In genomic region chrX:49042581-49043219, GRCh38 we compare ENCODE assay signal across 6 cellular contexts. TPM values are rescaled to one million over a fixed set of nuclear protein-coding genes. Genes with fewer than 3 reads are reported as not detected.
DNase-seq lines count a peak whose midpoint lies in the region; ATAC-seq and TF ChIP-seq lines count a peak whose summit lies in the region.

No MANE protein-coding gene starts in this region.

- peak overlapping the region; percentile 77 for H3K4me2 ChIP-seq in MM.1S (ENCODE audit: low read depth, low read length)

- no peak for TF ChIP-seq POLR2A in testis (IDR thresholded peaks at IDR 0.05)

- H3K27me3 Mint-ChIP-seq in Calu3 (ENCODE audit: unreplicated experiment) = no peaks in the 10 kb centered on the region

- H3K27ac Mint-ChIP-seq in Calu3 (ENCODE audit: unreplicated experiment) = peak overlapping the region; percentile 93

- intact Hi-C loops in Calu3 (cut with micrococcal nuclease; ENCODE audit: unreplicated experiment) = loop anchor here (1.0 to 10.0 kb wide), 4 partner anchors 16 to 238 kb away; partner anchors contain the start of genes CCDC120, GRIPAP1, HDAC6 and KCND1
- intact Hi-C loops in testis (cut with DNase I; ENCODE audit: low total_unique reads) = no loop called here

- peaks cover 36% of the 10 kb centered on the region for H3K4me1 Mint-ChIP-seq in Calu3 (ENCODE audit: low read depth, unreplicated experiment)

- H3K4me3 ChIP-seq in MM.1S (ENCODE audit: low read length) (peak overlapping the region; percentile 73), foreskin fibroblast (ENCODE audit: low read depth in 1 of 2, low read length in 2 of 2) (peak overlapping the region; percentile 81 to 91), testis (peak overlapping the region; percentile 74 to 91)

- no peaks in the 10 kb centered on the region for H3K27me3 ChIP-seq in MM.1S (replicated peaks; ENCODE audit: insufficient read depth, low read length)
- no peaks in the 10 kb centered on the region for H3K27me3 ChIP-seq in testis

- H3K9me3 ChIP-seq in MM.1S (replicated peaks; ENCODE audit: insufficient read depth, low read length) (no peaks in the 10 kb centered on the region), testis (no peaks in the 10 kb centered on the region)

- no peaks in the 10 kb centered on the region for H3K9me3 Mint-ChIP-seq in Calu3 (ENCODE audit: low read depth, unreplicated experiment)

- no peak for ATAC-seq in HG03378 (IDR thresholded peaks at IDR 0.05; ENCODE audit: unreplicated experiment)

- peaks cover 55% of the 10 kb centered on the region for H3K36me3 Mint-ChIP-seq in Calu3 (ENCODE audit: insufficient read depth, unreplicated experiment)

- peaks cover 7% of the 10 kb centered on the region; the same call in 1 of the 2 replicates for H3F3A ChIP-seq in MM.1S (ENCODE audit: insufficient read depth, low read length)

- WGBS in testis, 2 donors = 0% methylated on average over 15 of the region's 29 CpGs; no CpG with 5 or more reads in 1 of the 2 donors

- peak overlapping the region; percentile 91 for H3K9ac ChIP-seq in MM.1S (ENCODE audit: low read length)

- peak overlapping the region; percentile 68 for H3K27ac ChIP-seq in MM.1S (ENCODE audit: low read length)
- H3K27ac ChIP-seq in testis = peak overlapping the region; percentile 94 to 98

- TF ChIP-seq CTCF in Calu3 (IDR thresholded peaks at IDR 0.05; ENCODE audit: unreplicated experiment) (no peak), MM.1S (IDR thresholded peaks at IDR 0.05; ENCODE audit: low read length) (no peak), foreskin fibroblast (IDR thresholded peaks at IDR 0.05; ENCODE audit: low read depth, low read length) (no peak), testis (IDR thresholded peaks at IDR 0.05) (no peak)

- H3K4me1 ChIP-seq in MM.1S (ENCODE audit: low read length) (peaks cover 15% of the 10 kb centered on the region), testis (no peaks in the 10 kb centered on the region)

- CTCF ChIA-PET in Calu3 (lab: Charles Lee) = interaction anchor here (0.6 to 1.7 kb wide), 5 partner anchors 40 to 425 kb away, joined by 3 to 16 read pairs (median 5); partner anchors contain the start of genes GRIPAP1 and HDAC6

- peaks cover 21% of the 10 kb centered on the region for H3K79me2 ChIP-seq in MM.1S (ENCODE audit: low read length)

- DNase-seq in Calu3 (no peak), MM.1S (no peak), foreskin fibroblast (no peak), testis (no peak), AG08395 (ENCODE audit: low spot score) (no peak)

- H3K4me3 Mint-ChIP-seq in Calu3 (ENCODE audit: low read depth, unreplicated experiment) = peak overlapping the region; percentile 89

- H4K20me1 ChIP-seq in MM.1S (ENCODE audit: insufficient read depth, low read length) = no peaks in the 10 kb centered on the region

- peak overlapping the region; percentile 19; the same call in 1 of the 2 replicates for H2AFZ ChIP-seq in MM.1S (ENCODE audit: low read length)

- no peaks in the 10 kb centered on the region for H3K36me3 ChIP-seq in MM.1S (replicated peaks; ENCODE audit: insufficient read depth, low read length)
- no peaks in the 10 kb centered on the region for H3K36me3 ChIP-seq in testis (ENCODE audit: low read depth, missing control alignments)

- H3K9me2 ChIP-seq in MM.1S (replicated peaks; ENCODE audit: insufficient read depth, low read length) = no peaks in the 10 kb centered on the region

- BruUV-seq in Calu3 (replicated peaks; lab: Mats Ljungman, UMichigan) = TSS peak; percentile 55

RNA-seq across cellular contexts. Expression of gene TFE3, which starts 0.5 kb away (rescaled TPM):
- total RNA-seq in Calu3 (2022) = 32.2 and 35.1 TPM in 2 replicates
- total RNA-seq in testis = 10 to 100 TPM; 53.9 to 66.0 TPM
- polyA plus RNA-seq in testis (ENCODE audit: insufficient read depth, low read depth, low replicate concordance) = 29.3 TPM

RNA-seq across cellular contexts. Expression of gene CCDC120, which starts 16.1 kb away (rescaled TPM):
- total RNA-seq in Calu3 (2022) (30.8 and 39.0 TPM in 2 replicates), testis (10 to 100 TPM; 11.0 to 11.2 TPM)
- 7.5 TPM for polyA plus RNA-seq in testis (ENCODE audit: insufficient read depth, low read depth, low replicate concordance)

RNA-seq across cellular contexts. Expression of gene PRAF2, which starts 31.1 kb away (rescaled TPM):
- 11.5 and 16.1 TPM in 2 replicates for total RNA-seq in Calu3 (2022)
- total RNA-seq in testis = 10 to 100 TPM; 43.7 to 58.7 TPM
- 60.9 TPM for polyA plus RNA-seq in testis (ENCODE audit: insufficient read depth, low read depth, low replicate concordance)

RNA-seq across cellular contexts. Expression of gene WDR45, which starts 37.0 kb away (rescaled TPM):
- 42.7 and 59.3 TPM in 2 replicates for total RNA-seq in Calu3 (2022)
- 10 to 100 TPM; 43.2 to 52.0 TPM for total RNA-seq in testis
- 27.1 TPM for polyA plus RNA-seq in testis (ENCODE audit: insufficient read depth, low read depth, low replicate concordance)

RNA-seq across cellular contexts. Expression of gene GRIPAP1, which starts 40.6 kb away (rescaled TPM):
- total RNA-seq in Calu3 (2022) (92.8 and 97.8 TPM in 2 replicates), testis (10 to 100 TPM; 76.4 to 88.9 TPM)
- 44.4 TPM for polyA plus RNA-seq in testis (ENCODE audit: insufficient read depth, low read depth, low replicate concordance)
